Comparison of ENCODE assay signal across 9 cellular contexts in genomic region chr1:153960206-153960605, GRCh38. TPM values are rescaled to one million over a fixed set of nuclear protein-coding genes. Genes with fewer than 3 reads are reported as not detected.
DNase-seq lines count a peak whose midpoint lies in the region; ATAC-seq and TF ChIP-seq lines count a peak whose summit lies in the region.
"Had no signal": no experiment of that assay in that cellular context is flagged by ENCODE, and none has a peak within 500 bp of the region (broad histone marks: within the 10 kb centered on the region; RNA-seq: fewer than 3 reads in every experiment).

No MANE protein-coding gene starts in this region.

- H3K4me1 Mint-ChIP-seq in activated T-cell treated with anti-CD3 and anti-CD28 coated beads, Interleukin-2, amount 50 U/mL, for 24 hours (ENCODE audit: low read depth): peaks cover 62% of the 10 kb centered on the region
- peaks cover 64% of the 10 kb centered on the region for H3K4me1 Mint-ChIP-seq in stimulated activated memory B cell treated with anti-CD40 and anti-IgM and Interleukin-4, amounts not matched to agents 10 μg/mL and 1 μg/mL and 100 μg/mL, for 72 hours

- peaks cover 69% of the 10 kb centered on the region for H3K36me3 Mint-ChIP-seq in activated T-cell treated with anti-CD3 and anti-CD28 coated beads, Interleukin-2, amount 50 U/mL, for 24 hours (ENCODE audit: low read depth)
- peaks cover 35% of the 10 kb centered on the region for H3K36me3 Mint-ChIP-seq in stimulated activated memory B cell treated with anti-CD40 and anti-IgM and Interleukin-4, amounts not matched to agents 10 μg/mL and 1 μg/mL and 100 μg/mL, for 72 hours

- H3K9me3 ChIP-seq in esophagus muscularis mucosa: no peaks in the 10 kb centered on the region

- no peaks in the 10 kb centered on the region for H3K27me3 Mint-ChIP-seq in activated T-cell treated with anti-CD3 and anti-CD28 coated beads, Interleukin-2, amount 50 U/mL, for 24 hours
- H3K27me3 Mint-ChIP-seq in stimulated activated memory B cell treated with anti-CD40 and anti-IgM and Interleukin-4, amounts not matched to agents 10 μg/mL and 1 μg/mL and 100 μg/mL, for 72 hours: no peaks in the 10 kb centered on the region

- no peaks in the 10 kb centered on the region for H3K27me3 ChIP-seq in esophagus muscularis mucosa

- peaks cover 65 to 78% (median 72%) of the 10 kb centered on the region in 4 donors for H3K4me1 ChIP-seq in esophagus muscularis mucosa

- peaks cover 0 to 21% (median 19%) of the 10 kb centered on the region in 4 donors for H3K36me3 ChIP-seq in esophagus muscularis mucosa

- 89% methylated on average over 4 of the region's 11 CpGs for WGBS in esophagus muscularis mucosa

- no peak for TF ChIP-seq EP300 in esophagus muscularis mucosa (IDR thresholded peaks at IDR 0.05)

- no peak overlapping the region for H3K4me3 Mint-ChIP-seq in activated T-cell treated with anti-CD3 and anti-CD28 coated beads, Interleukin-2, amount 50 U/mL, for 24 hours
- no peak overlapping the region for H3K4me3 Mint-ChIP-seq in stimulated activated memory B cell treated with anti-CD40 and anti-IgM and Interleukin-4, amounts not matched to agents 10 μg/mL and 1 μg/mL and 100 μg/mL, for 72 hours

- H3K27ac ChIP-seq in esophagus muscularis mucosa (replicated peaks in 1 of 4): peak overlapping the region; percentile 91 to 96 (median 95)

- no peaks in the 10 kb centered on the region for H3K9me3 Mint-ChIP-seq in activated T-cell treated with anti-CD3 and anti-CD28 coated beads, Interleukin-2, amount 50 U/mL, for 24 hours
- H3K9me3 Mint-ChIP-seq in stimulated activated memory B cell treated with anti-CD40 and anti-IgM and Interleukin-4, amounts not matched to agents 10 μg/mL and 1 μg/mL and 100 μg/mL, for 72 hours: no peaks in the 10 kb centered on the region

- H3K27ac Mint-ChIP-seq in activated T-cell treated with anti-CD3 and anti-CD28 coated beads, Interleukin-2, amount 50 U/mL, for 24 hours: peak overlapping the region; percentile 80
- H3K27ac Mint-ChIP-seq in stimulated activated memory B cell treated with anti-CD40 and anti-IgM and Interleukin-4, amounts not matched to agents 10 μg/mL and 1 μg/mL and 100 μg/mL, for 72 hours: peak overlapping the region; percentile 94

- TF ChIP-seq POLR2A in esophagus muscularis mucosa (IDR thresholded peaks at IDR 0.05; ENCODE audit: low read depth): no peak

- no peak overlapping the region for H3K4me3 ChIP-seq in esophagus muscularis mucosa
- H3K4me3 ChIP-seq: smooth muscle cell had no signal

- DNase-seq in activated T-cell treated with anti-CD3 and anti-CD28 coated beads, Interleukin-2, amount 50 U/mL, for 24 hours: no peak
- DNase-seq in activated T-cell treated with anti-CD3 and anti-CD28 coated beads, Interleukin-2, amount 50 U/mL, for 1 hour: no peak
- DNase-seq in esophagus muscularis mucosa (ENCODE audit: extremely low spot score) (no peak), occipital lobe (lab: John Stamatoyannopoulos, UW) (no peak), NCI-H1092 (lab: John Stamatoyannopoulos, UW) (no peak)
- DNase-seq: NCI-H187 treated with DMSO at 0.1 percent for 48 hours, SIG-M5 had no signal

- ATAC-seq in stimulated activated memory B cell treated with anti-CD40 and anti-IgM and Interleukin-4, amounts not matched to agents 10 μg/mL and 1 μg/mL and 100 μg/mL, for 72 hours: no peak

- TF ChIP-seq CTCF in esophagus muscularis mucosa (IDR thresholded peaks at IDR 0.05): no peak

- intact Hi-C loops in esophagus muscularis mucosa (cut with DNase I): no loop called here

RNA-seq across cellular contexts. Expression of gene CRTC2, which starts 1.8 kb away (rescaled TPM):
- 10 to 100 TPM; 12.5 to 20.4 (median 17.6) TPM for total RNA-seq in esophagus muscularis mucosa
- 2.8 TPM for total RNA-seq in occipital lobe

RNA-seq across cellular contexts. Expression of gene SLC39A1, which starts 3.1 kb away (rescaled TPM):
- 100 to 1,000 TPM in 3 of 4 donors, 10 to 100 TPM in 1; 74.3 to 114 (median 104) TPM for total RNA-seq in esophagus muscularis mucosa
- 30.9 TPM for total RNA-seq in occipital lobe

RNA-seq across cellular contexts. Expression of gene CREB3L4, which starts 7.5 kb away (rescaled TPM):
- 1 to 10 TPM; 2.9 to 7.6 (median 6.8) TPM for total RNA-seq in esophagus muscularis mucosa
- total RNA-seq in occipital lobe: 7.2 TPM

RNA-seq across cellular contexts. Expression of gene DENND4B, which starts 13.7 kb away (rescaled TPM):
- total RNA-seq in esophagus muscularis mucosa (10 to 100 TPM; 19.2 to 30.4 (median 26.2) TPM), occipital lobe (11.9 TPM)

RNA-seq across cellular contexts. Expression of gene JTB, which starts 17.3 kb away (rescaled TPM):
- total RNA-seq in esophagus muscularis mucosa: 100 to 1,000 TPM; 175 to 238 (median 216) TPM
- 43.0 TPM for total RNA-seq in occipital lobe
